21 cellular contexts compared by ENCODE assay signal in genomic region chr5:6818594-6819512, GRCh38.
A peak's percentile ranks its signal among the peaks of the same experiment; 100 is the strongest.
DNase-seq lines count a peak whose midpoint lies in the region; ATAC-seq and TF ChIP-seq lines count a peak whose summit lies in the region.
"Had no signal": no experiment of that assay in that cellular context is flagged by ENCODE, and none has a peak within 500 bp of the region (broad histone marks: within the 10 kb centered on the region; RNA-seq: fewer than 3 reads in every experiment).

No MANE protein-coding gene starts in this region.

- H3K23ac ChIP-seq in mesendoderm (ENCODE audit: low read length): no peak overlapping the region

- no peak overlapping the region for H3K56ac ChIP-seq in mesendoderm (ENCODE audit: low read length)

- H3K79me2 ChIP-seq in mesendoderm (ENCODE audit: control insufficient read depth, insufficient read depth, low read length): no peaks in the 10 kb centered on the region

- H3K18ac ChIP-seq in mesendoderm (ENCODE audit: low read length): no peak overlapping the region

- no peak overlapping the region for H4K8ac ChIP-seq in mesendoderm (ENCODE audit: low read depth, low read length)

- H3K9ac ChIP-seq in mesendoderm (ENCODE audit: low read length): no peak overlapping the region

- DNase-seq in BE2C: no peak
- DNase-seq in M059J (ENCODE audit: low read depth): peak; percentile 15
- DNase-seq in mesendoderm: peak; percentile 43
- DNase-seq in NCI-H1694 (lab: John Stamatoyannopoulos, UW): no peak
- DNase-seq in upper lobe of right lung: no peak
- DNase-seq: activated CD4-positive, alpha-beta T cell treated with anti-CD3 and anti-CD28 coated beads, Interleukin-2, amount 10 ng/mL, durations not matched to agents 7 days and 5 days; activated naive CD8-positive, alpha-beta T cell treated with anti-CD3 and anti-CD28 coated beads, Interleukin-2, amount 10 ng/mL, durations not matched to agents 7 days and 5 days; body of pancreas; effector memory CD8-positive, alpha-beta T cell; EL; heart right ventricle; left ventricle myocardium inferior; NCI-H1436 treated with DMSO at 0.1 percent for 48 hours; SHP77 treated with DMSO at 0.1 percent for 48 hours; stimulated activated CD4-positive, alpha-beta T cell treated with anti-CD3 and anti-CD28 coated beads, Interleukin-2, amount 100 ng/mL, for 24 hours; stimulated activated naive CD4-positive, alpha-beta T cell treated with Interleukin-2 at 50 U/mL for 16 hours had no signal

- no peak overlapping the region for H3K4ac ChIP-seq in mesendoderm (ENCODE audit: low read depth, low read length)

- H2BK120ac ChIP-seq in mesendoderm (ENCODE audit: low read depth, low read length): no peak overlapping the region

- no peaks in the 10 kb centered on the region for H3K4me1 ChIP-seq in BE2C
- H3K4me1 ChIP-seq in mesendoderm (ENCODE audit: control insufficient read depth, low read depth, low read length): peaks cover 2% of the 10 kb centered on the region
- H3K4me1 ChIP-seq in upper lobe of right lung: peaks cover 1% of the 10 kb centered on the region
- H3K4me1 ChIP-seq: heart right ventricle, left ventricle myocardium inferior had no signal

- no peaks in the 10 kb centered on the region for H3K27me3 ChIP-seq in BE2C
- H3K27me3 ChIP-seq in mesendoderm (ENCODE audit: insufficient read depth, low read length, poor library complexity): no peaks in the 10 kb centered on the region
- H3K27me3 ChIP-seq in upper lobe of right lung: peaks cover 6% of the 10 kb centered on the region
- H3K27me3 ChIP-seq: body of pancreas, tibial nerve had no signal

- H3K9me3 ChIP-seq in BE2C: no peaks in the 10 kb centered on the region
- peaks cover 5% of the 10 kb centered on the region for H3K9me3 ChIP-seq in upper lobe of right lung

- no peaks in the 10 kb centered on the region for H3K79me1 ChIP-seq in mesendoderm (ENCODE audit: low read length)

- no peak overlapping the region for H3K4me2 ChIP-seq in mesendoderm (ENCODE audit: low read length)

- WGBS in mesendoderm (ENCODE audit: extremely low coverage, insufficient coverage, low lambda C conversion rate): no CpG with 5 or more reads among the region's 14 CpGs

- intact Hi-C loops in upper lobe of right lung (cut with DNase I): no loop called here

- H3K4me3 ChIP-seq in BE2C (ENCODE audit: low read depth, low read length): no peak overlapping the region
- H3K4me3 ChIP-seq in mesendoderm (ENCODE audit: low read length): no peak overlapping the region
- no peak overlapping the region for H3K4me3 ChIP-seq in upper lobe of right lung
- H3K4me3 ChIP-seq: body of pancreas, heart right ventricle, left ventricle myocardium inferior, tibial nerve had no signal

- H4K5ac ChIP-seq in mesendoderm (ENCODE audit: low read length): no peak overlapping the region

- H2BK5ac ChIP-seq in mesendoderm (ENCODE audit: low read length): no peak overlapping the region

- ATAC-seq in GM21381 (IDR thresholded peaks at IDR 0.05; ENCODE audit: unreplicated experiment) (no peak), upper lobe of right lung (no peak)
- ATAC-seq: activated T-helper 17 cell treated with anti-CD3 and anti-CD28 coated beads, Interleukin-2, amount 50 U/mL, for 72 hours; body of pancreas; effector memory CD8-positive, alpha-beta T cell; HCT116; heart right ventricle had no signal

- TF ChIP-seq CTCF in BE2C (IDR thresholded peaks at IDR 0.05; ENCODE audit: low read depth, low read length) (peak; percentile 26; the same call in 1 of the 2 replicates), VCaP (conservative IDR thresholded peaks at IDR 0.05) (no peak), upper lobe of right lung (IDR thresholded peaks at IDR 0.05) (no peak)

- no peak overlapping the region for H2AK5ac ChIP-seq in mesendoderm (ENCODE audit: low read length)

- H2BK15ac ChIP-seq in mesendoderm (replicated peaks; ENCODE audit: low read depth): no peak overlapping the region

- H3K36me3 ChIP-seq in BE2C: no peaks in the 10 kb centered on the region
- H3K36me3 ChIP-seq in mesendoderm (ENCODE audit: control insufficient read depth, insufficient read depth, low read length): no peaks in the 10 kb centered on the region
- H3K36me3 ChIP-seq in upper lobe of right lung: no peaks in the 10 kb centered on the region
- H3K36me3 ChIP-seq: heart right ventricle, left ventricle myocardium inferior, tibial nerve had no signal

- H3K27ac ChIP-seq in VCaP (peak overlapping the region; percentile 22; the same call in 1 of the 2 replicates), mesendoderm (ENCODE audit: low read depth, low read length) (no peak overlapping the region), upper lobe of right lung (no peak overlapping the region)
- H3K27ac ChIP-seq: body of pancreas, heart right ventricle, left ventricle myocardium inferior, tibial nerve had no signal

Comparison
In these comparisons a context has a peak if more than half of its experiments do, and no peak if none do; other contexts are left out.
1. DNase-seq: peak in M059J (single experiment) and mesendoderm (single experiment); none in BE2C (single experiment), NCI-H1694 (single experiment) and upper lobe of right lung (single experiment).